ENCODE assay signal across 1 cellular context in the genomic region with DNA sequence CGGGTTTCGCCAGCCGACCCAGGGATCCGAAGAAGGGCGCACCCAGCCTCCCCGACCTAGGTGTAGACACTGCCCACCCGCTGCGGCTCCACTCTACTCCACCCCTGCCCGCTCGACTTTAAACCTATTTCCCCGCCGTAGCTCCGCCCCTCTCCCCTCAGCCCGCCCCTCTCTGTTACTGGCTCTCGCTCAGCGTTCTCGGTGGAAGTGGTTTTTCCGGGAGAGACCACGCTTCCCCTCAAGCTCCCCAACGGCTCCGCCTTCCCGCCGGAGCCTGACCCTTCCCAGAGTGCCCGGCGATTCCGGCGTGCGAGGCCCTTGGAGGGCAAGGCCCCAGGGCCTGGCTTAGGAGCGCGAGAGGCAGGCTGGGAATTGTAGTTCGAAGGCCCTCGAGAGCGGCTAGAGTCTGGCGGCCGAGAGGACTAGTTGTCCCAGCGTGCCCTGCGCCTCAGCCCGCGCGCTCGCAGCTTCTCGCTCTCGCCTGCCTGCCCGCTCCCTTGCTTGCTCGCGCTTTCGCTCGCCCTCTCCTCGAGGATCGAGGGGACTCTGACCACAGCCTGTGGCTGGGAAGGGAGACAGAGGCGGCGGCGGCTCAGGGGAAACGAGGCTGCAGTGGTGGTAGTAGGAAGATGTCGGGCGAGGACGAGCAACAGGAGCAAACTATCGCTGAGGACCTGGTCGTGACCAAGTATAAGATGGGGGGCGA.
TF ChIP-seq lines count a peak whose summit lies in the region.

Gene PA2G4, plus strand, starts transcription at position 451 of the 706 bp plus-strand sequence. Its CDS starts 179 bp downstream, at position 630.

TF ChIP-seq in HepG2, 621 proteins besides CTCF, POLR2A, EP300 and RAD21 (continued from another document and continues in another):
- TF ChIP-seq AGO1 (IDR thresholded peaks at IDR 0.05; ENCODE audit: low read depth, low read length, poor library complexity, severe bottlenecking) (peak; percentile 100), TOE1 (CRISPR knock-in tag; IDR thresholded peaks at IDR 0.05) (0 out of 2 replicates have a peak, but pooled peaks have one; percentile 25), SAP130 (CRISPR knock-in tag; IDR thresholded peaks at IDR 0.05; ENCODE audit: low read depth) (peak; percentile 96), ZNF549 (CRISPR knock-in tag; IDR thresholded peaks at IDR 0.05) (no peak), HCFC1 (IDR thresholded peaks at IDR 0.05; ENCODE audit: low read depth, low read length) (peak; percentile 94), NR2C2 (CRISPR knock-in tag; IDR thresholded peaks at IDR 0.05; ENCODE audit: borderline replicate concordance) (peak; percentile 97), SNAI1 (CRISPR knock-in tag; IDR thresholded peaks at IDR 0.05; ENCODE audit: borderline replicate concordance) (no peak), ZNF33A (CRISPR knock-in tag; IDR thresholded peaks at IDR 0.05; ENCODE audit: borderline replicate concordance) (peak; percentile 42; the same call in 1 of the 2 replicates), MED8 (CRISPR knock-in tag; IDR thresholded peaks at IDR 0.05; ENCODE audit: insufficient replicate concordance) (peak; percentile 48), ZNF558 (CRISPR knock-in tag; IDR thresholded peaks at IDR 0.05; ENCODE audit: borderline replicate concordance) (peak; percentile 90; the same call in 1 of the 2 replicates), NFYB (CRISPR knock-in tag; IDR thresholded peaks at IDR 0.05) (peak; percentile 61), SRSF1 (optimal IDR thresholded peaks at IDR 0.05; ENCODE audit: low read depth, low read length) (peak; percentile 92), PRMT3 (CRISPR knock-in tag; IDR thresholded peaks at IDR 0.05; ENCODE audit: borderline replicate concordance, low read depth) (peak; percentile 93; the same call in 1 of the 2 replicates), CHCHD3 (CRISPR knock-in tag; IDR thresholded peaks at IDR 0.05) (peak; percentile 77; the same call in 1 of the 2 replicates), KMT2B (CRISPR knock-in tag; IDR thresholded peaks at IDR 0.05) (peak; percentile 90), TRIM22 (IDR thresholded peaks at IDR 0.05) (no peak), NAIF1 (CRISPR knock-in tag; IDR thresholded peaks at IDR 0.05; ENCODE audit: borderline replicate concordance) (no peak), NCOR1 (IDR thresholded peaks at IDR 0.05; ENCODE audit: borderline replicate concordance, low read length) (no peak), MTA1 (CRISPR knock-in tag; IDR thresholded peaks at IDR 0.05; ENCODE audit: borderline replicate concordance) (0 out of 2 replicates have a peak, but pooled peaks have one; percentile 77), ZNF775 (CRISPR knock-in tag; IDR thresholded peaks at IDR 0.05; ENCODE audit: borderline replicate concordance) (no peak), HNF4A (CRISPR knock-in tag; IDR thresholded peaks at IDR 0.05) (no peak; the same call in 1 of the 2 replicates), CCAR2 (optimal IDR thresholded peaks at IDR 0.05; ENCODE audit: low read depth, low read length) (peak; percentile 84), ELF4 (CRISPR knock-in tag; IDR thresholded peaks at IDR 0.05; ENCODE audit: borderline replicate concordance) (0 out of 2 replicates have a peak, but pooled peaks have one; percentile 59), ZNF329 (CRISPR knock-in tag; IDR thresholded peaks at IDR 0.05; ENCODE audit: low read depth) (peak; percentile 74), ZNF382 (CRISPR knock-in tag; IDR thresholded peaks at IDR 0.05; ENCODE audit: borderline replicate concordance) (no peak), NR2F1 (CRISPR knock-in tag; IDR thresholded peaks at IDR 0.05) (peak in 1 of 2 experiments; percentile 59; a peak in 1 of 4 replicates), PPARG (CRISPR knock-in tag; conservative IDR thresholded peaks at IDR 0.05) (peak; percentile 66), RXRA (CRISPR knock-in tag; IDR thresholded peaks at IDR 0.05) (peak; percentile 87; the same call in 1 of the 2 replicates), NFRKB (IDR thresholded peaks at IDR 0.05) (no peak), SP140L (CRISPR knock-in tag; IDR thresholded peaks at IDR 0.05; ENCODE audit: borderline replicate concordance) (no peak), ZNF160 (CRISPR knock-in tag; IDR thresholded peaks at IDR 0.05) (peak; percentile 54; the same call in 1 of the 2 replicates), BCL3 (CRISPR knock-in tag; IDR thresholded peaks at IDR 0.05) (peak; percentile 60; the same call in 1 of the 2 replicates), ISL2 (CRISPR knock-in tag; IDR thresholded peaks at IDR 0.05) (peak; percentile 83), ZNF720 (CRISPR knock-in tag; IDR thresholded peaks at IDR 0.05) (no peak), KLF6 (CRISPR knock-in tag; IDR thresholded peaks at IDR 0.05) (peak; percentile 94; the same call in 1 of the 2 replicates), ZNF296 (CRISPR knock-in tag; conservative IDR thresholded peaks at IDR 0.05) (peak; percentile 64; the same call in 1 of the 2 replicates), TCF7L2 (IDR thresholded peaks at IDR 0.05; ENCODE audit: low read depth, low read length) (no peak), ZKSCAN5 (CRISPR knock-in tag; IDR thresholded peaks at IDR 0.05) (no peak), KLF15 (CRISPR knock-in tag; IDR thresholded peaks at IDR 0.05; ENCODE audit: borderline replicate concordance) (no peak; the same call in 1 of the 2 replicates), ZNF263 (CRISPR knock-in tag; IDR thresholded peaks at IDR 0.05) (peak; percentile 14; the same call in 1 of the 2 replicates)
- TF ChIP-seq, protein P1, sequence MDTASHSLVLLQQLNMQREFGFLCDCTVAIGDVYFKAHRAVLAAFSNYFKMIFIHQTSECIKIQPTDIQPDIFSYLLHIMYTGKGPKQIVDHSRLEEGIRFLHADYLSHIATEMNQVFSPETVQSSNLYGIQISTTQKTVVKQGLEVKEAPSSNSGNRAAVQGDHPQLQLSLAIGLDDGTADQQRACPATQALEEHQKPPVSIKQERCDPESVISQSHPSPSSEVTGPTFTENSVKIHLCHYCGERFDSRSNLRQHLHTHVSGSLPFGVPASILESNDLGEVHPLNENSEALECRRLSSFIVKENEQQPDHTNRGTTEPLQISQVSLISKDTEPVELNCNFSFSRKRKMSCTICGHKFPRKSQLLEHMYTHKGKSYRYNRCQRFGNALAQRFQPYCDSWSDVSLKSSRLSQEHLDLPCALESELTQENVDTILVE (CRISPR knock-in tag; IDR thresholded peaks at IDR 0.05) = peak; percentile 92
- TF ChIP-seq, protein P2, sequence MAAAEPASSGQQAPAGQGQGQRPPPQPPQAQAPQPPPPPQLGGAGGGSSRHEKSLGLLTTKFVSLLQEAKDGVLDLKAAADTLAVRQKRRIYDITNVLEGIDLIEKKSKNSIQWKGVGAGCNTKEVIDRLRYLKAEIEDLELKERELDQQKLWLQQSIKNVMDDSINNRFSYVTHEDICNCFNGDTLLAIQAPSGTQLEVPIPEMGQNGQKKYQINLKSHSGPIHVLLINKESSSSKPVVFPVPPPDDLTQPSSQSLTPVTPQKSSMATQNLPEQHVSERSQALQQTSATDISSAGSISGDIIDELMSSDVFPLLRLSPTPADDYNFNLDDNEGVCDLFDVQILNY (CRISPR knock-in tag; conservative IDR thresholded peaks at IDR 0.05) = peak; percentile 89
- TF ChIP-seq, protein P3, sequence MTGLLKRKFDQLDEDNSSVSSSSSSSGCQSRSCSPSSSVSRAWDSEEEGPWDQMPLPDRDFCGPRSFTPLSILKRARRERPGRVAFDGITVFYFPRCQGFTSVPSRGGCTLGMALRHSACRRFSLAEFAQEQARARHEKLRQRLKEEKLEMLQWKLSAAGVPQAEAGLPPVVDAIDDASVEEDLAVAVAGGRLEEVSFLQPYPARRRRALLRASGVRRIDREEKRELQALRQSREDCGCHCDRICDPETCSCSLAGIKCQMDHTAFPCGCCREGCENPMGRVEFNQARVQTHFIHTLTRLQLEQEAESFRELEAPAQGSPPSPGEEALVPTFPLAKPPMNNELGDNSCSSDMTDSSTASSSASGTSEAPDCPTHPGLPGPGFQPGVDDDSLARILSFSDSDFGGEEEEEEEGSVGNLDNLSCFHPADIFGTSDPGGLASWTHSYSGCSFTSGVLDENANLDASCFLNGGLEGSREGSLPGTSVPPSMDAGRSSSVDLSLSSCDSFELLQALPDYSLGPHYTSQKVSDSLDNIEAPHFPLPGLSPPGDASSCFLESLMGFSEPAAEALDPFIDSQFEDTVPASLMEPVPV (CRISPR knock-in tag; IDR thresholded peaks at IDR 0.05) = peak; percentile 99
- TF ChIP-seq, protein P4, sequence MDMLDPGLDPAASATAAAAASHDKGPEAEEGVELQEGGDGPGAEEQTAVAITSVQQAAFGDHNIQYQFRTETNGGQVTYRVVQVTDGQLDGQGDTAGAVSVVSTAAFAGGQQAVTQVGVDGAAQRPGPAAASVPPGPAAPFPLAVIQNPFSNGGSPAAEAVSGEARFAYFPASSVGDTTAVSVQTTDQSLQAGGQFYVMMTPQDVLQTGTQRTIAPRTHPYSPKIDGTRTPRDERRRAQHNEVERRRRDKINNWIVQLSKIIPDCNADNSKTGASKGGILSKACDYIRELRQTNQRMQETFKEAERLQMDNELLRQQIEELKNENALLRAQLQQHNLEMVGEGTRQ (IDR thresholded peaks at IDR 0.05; ENCODE audit: low read depth, low read length) = no peak
- TF ChIP-seq, protein P4 (CRISPR knock-in tag; IDR thresholded peaks at IDR 0.05; ENCODE audit: borderline replicate concordance) = peak; percentile 72; the same call in 1 of the 2 replicates
- TF ChIP-seq, protein P5, sequence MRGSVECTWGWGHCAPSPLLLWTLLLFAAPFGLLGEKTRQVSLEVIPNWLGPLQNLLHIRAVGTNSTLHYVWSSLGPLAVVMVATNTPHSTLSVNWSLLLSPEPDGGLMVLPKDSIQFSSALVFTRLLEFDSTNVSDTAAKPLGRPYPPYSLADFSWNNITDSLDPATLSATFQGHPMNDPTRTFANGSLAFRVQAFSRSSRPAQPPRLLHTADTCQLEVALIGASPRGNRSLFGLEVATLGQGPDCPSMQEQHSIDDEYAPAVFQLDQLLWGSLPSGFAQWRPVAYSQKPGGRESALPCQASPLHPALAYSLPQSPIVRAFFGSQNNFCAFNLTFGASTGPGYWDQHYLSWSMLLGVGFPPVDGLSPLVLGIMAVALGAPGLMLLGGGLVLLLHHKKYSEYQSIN (CRISPR knock-in tag; IDR thresholded peaks at IDR 0.05; ENCODE audit: borderline replicate concordance) = no peak
- TF ChIP-seq, protein P6, sequence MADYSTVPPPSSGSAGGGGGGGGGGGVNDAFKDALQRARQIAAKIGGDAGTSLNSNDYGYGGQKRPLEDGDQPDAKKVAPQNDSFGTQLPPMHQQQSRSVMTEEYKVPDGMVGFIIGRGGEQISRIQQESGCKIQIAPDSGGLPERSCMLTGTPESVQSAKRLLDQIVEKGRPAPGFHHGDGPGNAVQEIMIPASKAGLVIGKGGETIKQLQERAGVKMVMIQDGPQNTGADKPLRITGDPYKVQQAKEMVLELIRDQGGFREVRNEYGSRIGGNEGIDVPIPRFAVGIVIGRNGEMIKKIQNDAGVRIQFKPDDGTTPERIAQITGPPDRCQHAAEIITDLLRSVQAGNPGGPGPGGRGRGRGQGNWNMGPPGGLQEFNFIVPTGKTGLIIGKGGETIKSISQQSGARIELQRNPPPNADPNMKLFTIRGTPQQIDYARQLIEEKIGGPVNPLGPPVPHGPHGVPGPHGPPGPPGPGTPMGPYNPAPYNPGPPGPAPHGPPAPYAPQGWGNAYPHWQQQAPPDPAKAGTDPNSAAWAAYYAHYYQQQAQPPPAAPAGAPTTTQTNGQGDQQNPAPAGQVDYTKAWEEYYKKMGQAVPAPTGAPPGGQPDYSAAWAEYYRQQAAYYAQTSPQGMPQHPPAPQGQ (CRISPR knock-in tag; IDR thresholded peaks at IDR 0.05; ENCODE audit: borderline replicate concordance) = peak; percentile 98; the same call in 1 of the 2 replicates
- TF ChIP-seq, protein P7, sequence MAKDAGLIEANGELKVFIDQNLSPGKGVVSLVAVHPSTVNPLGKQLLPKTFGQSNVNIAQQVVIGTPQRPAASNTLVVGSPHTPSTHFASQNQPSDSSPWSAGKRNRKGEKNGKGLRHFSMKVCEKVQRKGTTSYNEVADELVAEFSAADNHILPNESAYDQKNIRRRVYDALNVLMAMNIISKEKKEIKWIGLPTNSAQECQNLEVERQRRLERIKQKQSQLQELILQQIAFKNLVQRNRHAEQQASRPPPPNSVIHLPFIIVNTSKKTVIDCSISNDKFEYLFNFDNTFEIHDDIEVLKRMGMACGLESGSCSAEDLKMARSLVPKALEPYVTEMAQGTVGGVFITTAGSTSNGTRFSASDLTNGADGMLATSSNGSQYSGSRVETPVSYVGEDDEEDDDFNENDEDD (CRISPR knock-in tag; IDR thresholded peaks at IDR 0.05; ENCODE audit: borderline replicate concordance) = peak; percentile 94
- TF ChIP-seq, protein P8, sequence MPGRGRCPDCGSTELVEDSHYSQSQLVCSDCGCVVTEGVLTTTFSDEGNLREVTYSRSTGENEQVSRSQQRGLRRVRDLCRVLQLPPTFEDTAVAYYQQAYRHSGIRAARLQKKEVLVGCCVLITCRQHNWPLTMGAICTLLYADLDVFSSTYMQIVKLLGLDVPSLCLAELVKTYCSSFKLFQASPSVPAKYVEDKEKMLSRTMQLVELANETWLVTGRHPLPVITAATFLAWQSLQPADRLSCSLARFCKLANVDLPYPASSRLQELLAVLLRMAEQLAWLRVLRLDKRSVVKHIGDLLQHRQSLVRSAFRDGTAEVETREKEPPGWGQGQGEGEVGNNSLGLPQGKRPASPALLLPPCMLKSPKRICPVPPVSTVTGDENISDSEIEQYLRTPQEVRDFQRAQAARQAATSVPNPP (CRISPR knock-in tag; IDR thresholded peaks at IDR 0.05) = peak; percentile 94
